Comparison of ENCODE assay signal across 20 cellular contexts in the genomic region with DNA sequence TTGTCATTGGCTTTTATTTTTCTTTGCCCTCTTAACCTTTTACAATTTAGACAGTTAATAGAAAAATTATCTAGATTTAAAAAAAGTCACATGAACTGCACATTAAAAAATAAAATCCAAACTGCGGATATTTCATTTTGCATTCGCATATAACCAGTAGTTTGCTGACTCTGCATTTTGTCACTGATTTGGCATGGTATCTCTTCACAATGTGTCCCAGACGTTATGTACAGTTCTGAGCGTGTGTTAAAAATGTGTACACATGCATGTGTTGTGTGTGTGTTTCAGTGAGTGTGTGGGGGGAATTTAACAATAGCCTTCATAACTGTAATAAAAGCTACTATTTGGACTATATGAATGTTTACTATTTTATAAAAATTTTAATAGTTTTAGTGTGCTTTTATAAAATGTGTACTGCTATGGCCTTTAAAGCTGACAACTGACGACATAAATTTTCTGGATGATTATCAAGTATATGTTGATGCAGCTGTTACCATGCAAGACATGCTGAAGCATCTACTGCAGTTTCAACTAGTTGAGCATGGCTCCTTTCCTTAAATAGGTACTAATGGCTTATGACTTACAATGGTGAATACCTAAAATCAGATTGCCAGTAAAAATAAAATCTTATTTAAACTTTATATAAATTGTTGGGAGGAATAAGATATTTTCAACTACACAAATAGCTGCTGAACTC.
"Had no signal": no experiment of that assay in that cellular context is flagged by ENCODE, and none has a peak within 500 bp of the region (broad histone marks: within the 10 kb centered on the region; RNA-seq: fewer than 3 reads in every experiment).

No MANE protein-coding gene starts in this region.

- H3K36me3 ChIP-seq: MG63 had no signal

- H3K4me3 ChIP-seq: MG63 had no signal

- H3K9me3 ChIP-seq: MG63 had no signal

- FAIRE-seq: HTR-8/SVneo, RCC 7860 had no signal

- H3K4me2 ChIP-seq: KMS-11 had no signal

- H3K9ac ChIP-seq: KMS-11 had no signal

- H3K27me3 ChIP-seq: MG63 had no signal

- H3K27ac ChIP-seq: HL-60, KMS-11 had no signal

- DNase-seq: Kasumi-1, MG63, NCI-H1092, NCI-H1105 treated with DMSO at 0.1 percent for 48 hours, NCI-H1417 treated with DMSO at 0.1 percent for 48 hours, NCI-H146, NCI-H1694 treated with DMSO at 0.1 percent for 48 hours, NCI-H1930, NCI-H2081, NCI-H2107, NCI-H2227 treated with DMSO at 0.1 percent for 48 hours, NCI-H524, NCI-H526 treated with DMSO at 0.1 percent for 48 hours, NCI-H748 treated with DMSO at 0.1 percent for 48 hours, Right ventricle myocardium superior, RPMI8226 had no signal
